ENCODE assay signal across 12 cellular contexts in the genomic region with DNA sequence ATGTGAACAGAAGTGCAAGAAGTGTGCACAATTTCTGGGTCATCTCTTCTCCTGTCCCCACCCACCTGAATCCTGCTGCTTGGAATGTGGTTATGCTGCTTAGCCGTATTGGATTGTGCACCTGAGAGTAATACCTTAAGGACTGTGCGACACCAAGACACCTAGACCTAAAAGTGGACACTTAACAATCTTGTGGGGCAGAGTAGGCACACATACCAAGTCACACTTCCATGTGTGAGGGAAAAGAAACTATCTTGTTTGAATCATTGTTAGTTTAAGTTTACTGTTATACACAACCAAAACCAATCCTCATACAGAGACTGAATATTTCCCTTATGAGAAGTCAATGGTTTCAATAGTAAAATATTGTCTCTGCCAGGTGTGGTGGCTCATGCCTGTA.
DNase-seq lines count a peak whose midpoint lies in the region; ATAC-seq and TF ChIP-seq lines count a peak whose summit lies in the region.
"Had no signal": no experiment of that assay in that cellular context is flagged by ENCODE, and none has a peak within 500 bp of the region (broad histone marks: within the 10 kb centered on the region; RNA-seq: fewer than 3 reads in every experiment).

No MANE protein-coding gene starts in this region.

- H3K4me1 Mint-ChIP-seq in nephron progenitor cell = peaks cover 14% of the 10 kb centered on the region

- peak; percentile 51 for ATAC-seq in GM18867 (IDR thresholded peaks at IDR 0.05; ENCODE audit: unreplicated experiment)
- ATAC-seq in HG03460 (IDR thresholded peaks at IDR 0.05; ENCODE audit: unreplicated experiment) = no peak

- peaks cover 3% of the 10 kb centered on the region for H3K27me3 Mint-ChIP-seq in nephron progenitor cell (ENCODE audit: low read depth, poor library complexity)
- H3K27me3 Mint-ChIP-seq: IgD-negative memory B cell had no signal

- no peak overlapping the region for H3K4me3 Mint-ChIP-seq in nephron progenitor cell
- H3K4me3 Mint-ChIP-seq: IgD-negative memory B cell had no signal

- POLR2A ChIA-PET in RWPE1 (lab: Yijun Ruan, JAX; ENCODE audit: low non-redundant PET) (no interaction called here), HEK293T (lab: Yijun Ruan, JAX) (no interaction called here)

- no peak for TF ChIP-seq CTCF in RWPE1 (conservative IDR thresholded peaks at IDR 0.05; ENCODE audit: low read depth)
- TF ChIP-seq CTCF in nephron progenitor cell (IDR thresholded peaks at IDR 0.05) = no peak

- peaks cover 43% of the 10 kb centered on the region for H3K36me3 Mint-ChIP-seq in nephron progenitor cell (ENCODE audit: low read depth)

- H3K27ac Mint-ChIP-seq in nephron progenitor cell = peak overlapping the region; percentile 13

- CTCF ChIA-PET in RWPE1 (lab: Yijun Ruan, JAX) = no interaction called here
- CTCF ChIA-PET in HEK293T (lab: Yijun Ruan, JAX) = interaction anchor here (0.6 kb wide), 2 partner anchors 27 to 154 kb away, joined by 3 read pairs; no protein-coding TSS in a partner anchor

- H3K27ac ChIP-seq in RWPE1 = no peak overlapping the region
- H3K27ac ChIP-seq: C4-2B had no signal

- H3K9me3 Mint-ChIP-seq in nephron progenitor cell = peaks cover 40% of the 10 kb centered on the region

- DNase-seq in HCEC 1CT (peak; percentile 10), RWPE1 (ENCODE audit: low spot score) (peak; percentile 22), nephron progenitor cell (no peak), NCI-H524 treated with DMSO at 0.1 percent for 48 hours (lab: John Stamatoyannopoulos, UW) (no peak), HEK293T (ENCODE audit: extremely low spot score) (no peak), GDM1 (lab: John Stamatoyannopoulos, UW) (no peak)
- DNase-seq: NCI-H2081 treated with DMSO at 0.1 percent for 48 hours, sigmoid colon had no signal

TF ChIP-seq in HEK293T, 16 proteins besides CTCF, POLR2A, EP300 and RAD21:
- no peak for TF ChIP-seq FOXM1 (IDR thresholded peaks at IDR 0.05; ENCODE audit: borderline replicate concordance)
- no peak for TF ChIP-seq FOXA1 (IDR thresholded peaks at IDR 0.05)
- no peak for TF ChIP-seq L3MBTL2 (conservative IDR thresholded peaks at IDR 0.05)
- no peak for TF ChIP-seq SUZ12 (IDR thresholded peaks at IDR 0.05)
- TF ChIP-seq ARNT (IDR thresholded peaks at IDR 0.05) = no peak
- TF ChIP-seq TARDBP (IDR thresholded peaks at IDR 0.05) = no peak
- TF ChIP-seq, protein P1, sequence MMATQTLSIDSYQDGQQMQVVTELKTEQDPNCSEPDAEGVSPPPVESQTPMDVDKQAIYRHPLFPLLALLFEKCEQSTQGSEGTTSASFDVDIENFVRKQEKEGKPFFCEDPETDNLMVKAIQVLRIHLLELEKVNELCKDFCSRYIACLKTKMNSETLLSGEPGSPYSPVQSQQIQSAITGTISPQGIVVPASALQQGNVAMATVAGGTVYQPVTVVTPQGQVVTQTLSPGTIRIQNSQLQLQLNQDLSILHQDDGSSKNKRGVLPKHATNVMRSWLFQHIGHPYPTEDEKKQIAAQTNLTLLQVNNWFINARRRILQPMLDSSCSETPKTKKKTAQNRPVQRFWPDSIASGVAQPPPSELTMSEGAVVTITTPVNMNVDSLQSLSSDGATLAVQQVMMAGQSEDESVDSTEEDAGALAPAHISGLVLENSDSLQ (IDR thresholded peaks at IDR 0.05) = no peak
- TF ChIP-seq LEF1 (IDR thresholded peaks at IDR 0.05; ENCODE audit: borderline replicate concordance) = no peak
- TF ChIP-seq HDGF (IDR thresholded peaks at IDR 0.05; ENCODE audit: borderline replicate concordance) = no peak
- TF ChIP-seq SP1 (IDR thresholded peaks at IDR 0.05) = no peak

Comparison
In these comparisons a context has a peak if more than half of its experiments do, and no peak if none do; other contexts are left out.
1. DNase-seq: peak in HCEC 1CT (single experiment) and RWPE1 (single experiment); none in nephron progenitor cell (single experiment), NCI-H524 treated with DMSO at 0.1 percent for 48 hours (single experiment), HEK293T (single experiment) and GDM1 (single experiment).